Comparison of ENCODE assay signal across 15 cellular contexts in genomic region chr22:23035557-23036277, GRCh38. TPM values are rescaled to one million over a fixed set of nuclear protein-coding genes. Genes with fewer than 3 reads are reported as not detected.
DNase-seq lines count a peak whose midpoint lies in the region; ATAC-seq and TF ChIP-seq lines count a peak whose summit lies in the region.
"Had no signal": no experiment of that assay in that cellular context is flagged by ENCODE, and none has a peak within 500 bp of the region (broad histone marks: within the 10 kb centered on the region; RNA-seq: fewer than 3 reads in every experiment).

No MANE protein-coding gene starts in this region.

- H3K27me3 Mint-ChIP-seq in naive thymus-derived CD4-positive, alpha-beta T cell, result peaks cover 8 to 17% (median 8%) of the 10 kb centered on the region in 5 donors
- peaks cover 18% of the 10 kb centered on the region for H3K27me3 Mint-ChIP-seq in chondrocyte (ENCODE audit: low read depth)

- no peak for ATAC-seq in naive thymus-derived CD4-positive, alpha-beta T cell
- ATAC-seq in HG02759 (IDR thresholded peaks at IDR 0.05; ENCODE audit: unreplicated experiment), result no peak
- ATAC-seq: left lobe of liver had no signal

- peak overlapping the region in 4 of 10 donors; percentile 23 to 41 (median 28) for H3K4me3 Mint-ChIP-seq in naive thymus-derived CD4-positive, alpha-beta T cell
- H3K4me3 Mint-ChIP-seq in chondrocyte (ENCODE audit: unreplicated experiment), result no peak overlapping the region

- peak overlapping the region in 7 of 9 donors; percentile 9 to 87 (median 69) for H3K27ac Mint-ChIP-seq in naive thymus-derived CD4-positive, alpha-beta T cell
- no peak overlapping the region for H3K27ac Mint-ChIP-seq in chondrocyte (ENCODE audit: unreplicated experiment)

- H4K20me1 ChIP-seq in BLaER1 treated with 17β-estradiol and CSF1 and Interleukin-3, amounts not matched to agents 10 nM and 100 nM, result no peaks in the 10 kb centered on the region

- H3K9me3 Mint-ChIP-seq in naive thymus-derived CD4-positive, alpha-beta T cell, result no peaks in the 10 kb centered on the region
- H3K9me3 Mint-ChIP-seq in chondrocyte (ENCODE audit: low read depth), result no peaks in the 10 kb centered on the region

- 0 out of 20 replicates have a peak overlapping the region, but pooled peaks of 2 of the 10 experiments have one; percentile 1 to 9 for H3K4me3 ChIP-seq in BLaER1 treated with 17β-estradiol and CSF1 and Interleukin-3, amounts not matched to agents 10 nM and 100 nM
- H3K4me3 ChIP-seq in GM12864 (ENCODE audit: low read depth, low read length), result no peak overlapping the region
- H3K4me3 ChIP-seq in naive thymus-derived CD4-positive, alpha-beta T cell (ENCODE audit: low read length), result no peak overlapping the region
- H3K4me3 ChIP-seq: ascending aorta, colonic mucosa, GM23248, stomach had no signal

- no peaks in the 10 kb centered on the region for H3K27me3 ChIP-seq in BLaER1 treated with 17β-estradiol and CSF1 and Interleukin-3, amounts not matched to agents 10 nM and 100 nM
- no peaks in the 10 kb centered on the region for H3K27me3 ChIP-seq in naive thymus-derived CD4-positive, alpha-beta T cell (ENCODE audit: control insufficient read depth in 2 of 2, insufficient read depth in 2 of 2, low read length in 2 of 2)
- H3K27me3 ChIP-seq: ascending aorta, colonic mucosa had no signal

- H3K36me3 Mint-ChIP-seq in naive thymus-derived CD4-positive, alpha-beta T cell, result no peaks in the 10 kb centered on the region
- no peaks in the 10 kb centered on the region for H3K36me3 Mint-ChIP-seq in chondrocyte (ENCODE audit: low read depth)

- H3K4me1 ChIP-seq in BLaER1 treated with 17β-estradiol and CSF1 and Interleukin-3, amounts not matched to agents 10 nM and 100 nM, result peaks cover 40 to 72% (median 60%) of the 10 kb centered on the region in 10 experiments
- H3K4me1 ChIP-seq in naive thymus-derived CD4-positive, alpha-beta T cell (ENCODE audit: control insufficient read depth in 2 of 2, insufficient read depth in 2 of 2, low read length in 2 of 2), result no peaks in the 10 kb centered on the region
- H3K4me1 ChIP-seq: ascending aorta, colonic mucosa, stomach had no signal

- POLR2A ChIA-PET in naive thymus-derived CD4-positive, alpha-beta T cell (lab: Charles Lee), result no interaction called here

- peak overlapping the region in 4 of 11 experiments; percentile 26 to 69 (median 57); a peak in 8 of 22 replicates for H3K9ac ChIP-seq in BLaER1 treated with 17β-estradiol and CSF1 and Interleukin-3, amounts not matched to agents 10 nM and 100 nM
- H3K9ac ChIP-seq: GM23248 had no signal

- H3K4me1 Mint-ChIP-seq in naive thymus-derived CD4-positive, alpha-beta T cell, result peaks cover 4 to 19% (median 17%) of the 10 kb centered on the region in 7 donors
- no peaks in the 10 kb centered on the region for H3K4me1 Mint-ChIP-seq in chondrocyte (ENCODE audit: low read depth)

- peak overlapping the region; percentile 47 to 90 (median 82) for H3K4me2 ChIP-seq in BLaER1 treated with 17β-estradiol and CSF1 and Interleukin-3, amounts not matched to agents 10 nM and 100 nM

- DNase-seq in GM12864 (ENCODE audit: low read depth) (peak; percentile 10), RKO (ENCODE audit: low spot score) (peak; percentile 12), NCI-H2171 treated with DMSO at 0.1 percent for 48 hours (lab: John Stamatoyannopoulos, UW) (no peak), hypothalamus (lab: John Stamatoyannopoulos, UW) (no peak), chondrocyte (ENCODE audit: low spot score) (no peak)
- DNase-seq in naive thymus-derived CD4-positive, alpha-beta T cell, result peak in 5 of 9 donors; percentile 3 to 26 (median 15)
- DNase-seq: colonic mucosa, NCI-H187 treated with DMSO at 0.1 percent for 48 hours, NCI-H774, stomach had no signal

- TF ChIP-seq CTCF in GM12864 (IDR thresholded peaks at IDR 0.05; ENCODE audit: low read depth, low read length, missing control alignments), result no peak
- TF ChIP-seq CTCF in chondrocyte (IDR thresholded peaks at IDR 0.05), result no peak

- no peaks in the 10 kb centered on the region for H3K36me3 ChIP-seq in BLaER1 treated with 17β-estradiol and CSF1 and Interleukin-3, amounts not matched to agents 10 nM and 100 nM
- no peaks in the 10 kb centered on the region for H3K36me3 ChIP-seq in naive thymus-derived CD4-positive, alpha-beta T cell (ENCODE audit: control insufficient read depth in 2 of 3, insufficient read depth in 3 of 3, low read length in 3 of 3)
- H3K36me3 ChIP-seq: ascending aorta, colonic mucosa, stomach had no signal

- CTCF ChIA-PET in naive thymus-derived CD4-positive, alpha-beta T cell (lab: Charles Lee), result interaction anchor here (0.5 kb wide), 1 partner anchor 10 kb away, joined by 4 read pairs; no protein-coding TSS in a partner anchor

- intact Hi-C loops in naive thymus-derived CD4-positive, alpha-beta T cell (cut with micrococcal nuclease), result no loop called here

- H3K9me3 ChIP-seq in BLaER1 treated with 17β-estradiol and CSF1 and Interleukin-3, amounts not matched to agents 10 nM and 100 nM (replicated peaks in 1 of 11), result peaks cover 0 to 10% (median 0%) of the 10 kb centered on the region in 11 experiments; a peak in 5 of 22 replicates
- no peaks in the 10 kb centered on the region for H3K9me3 ChIP-seq in naive thymus-derived CD4-positive, alpha-beta T cell (ENCODE audit: control insufficient read depth in 2 of 3, low read length in 3 of 3)
- H3K9me3 ChIP-seq: ascending aorta, colonic mucosa, stomach had no signal

- H3K27ac ChIP-seq in BLaER1 treated with 17β-estradiol and CSF1 and Interleukin-3, amounts not matched to agents 10 nM and 100 nM, result peak overlapping the region in 8 of 11 experiments; percentile 18 to 85 (median 66); a peak in 15 of 22 replicates
- no peak overlapping the region for H3K27ac ChIP-seq in naive thymus-derived CD4-positive, alpha-beta T cell (ENCODE audit: low read depth, low read length)
- H3K27ac ChIP-seq: ascending aorta, colonic mucosa, GM23248, stomach had no signal

RNA-seq across cellular contexts. Expression of gene GNAZ, which starts 34.6 kb away (rescaled TPM):
- 1 to 10 TPM in 1 of 5 experiments, under 1 TPM in 3, not detected in 1; 0.12 to 2.0 (median 0.31) TPM for total RNA-seq in naive thymus-derived CD4-positive, alpha-beta T cell
- not detected for polyA plus RNA-seq in naive thymus-derived CD4-positive, alpha-beta T cell
- 3.9 to 4.9 TPM (median 4.5 TPM) in 3 replicates for total RNA-seq in chondrocyte

Comparison
In these comparisons a context has a peak if more than half of its experiments do, and no peak if none do; other contexts are left out.
1. DNase-seq: peak in GM12864 (single experiment), RKO (single experiment) and naive thymus-derived CD4-positive, alpha-beta T cell (5 of 9); none in NCI-H2171 treated with DMSO at 0.1 percent for 48 hours (single experiment), hypothalamus (0 of 51) and chondrocyte (single experiment).